Comparison of ENCODE assay signal across 1 cellular context in genomic region chr15:43081283-43081682, GRCh38.
TF ChIP-seq lines count a peak whose summit lies in the region.

No MANE protein-coding gene starts in this region.

TF ChIP-seq in HCT116, 20 proteins besides CTCF, POLR2A, EP300 and RAD21 (continued from another document):
- TF ChIP-seq, protein P1, sequence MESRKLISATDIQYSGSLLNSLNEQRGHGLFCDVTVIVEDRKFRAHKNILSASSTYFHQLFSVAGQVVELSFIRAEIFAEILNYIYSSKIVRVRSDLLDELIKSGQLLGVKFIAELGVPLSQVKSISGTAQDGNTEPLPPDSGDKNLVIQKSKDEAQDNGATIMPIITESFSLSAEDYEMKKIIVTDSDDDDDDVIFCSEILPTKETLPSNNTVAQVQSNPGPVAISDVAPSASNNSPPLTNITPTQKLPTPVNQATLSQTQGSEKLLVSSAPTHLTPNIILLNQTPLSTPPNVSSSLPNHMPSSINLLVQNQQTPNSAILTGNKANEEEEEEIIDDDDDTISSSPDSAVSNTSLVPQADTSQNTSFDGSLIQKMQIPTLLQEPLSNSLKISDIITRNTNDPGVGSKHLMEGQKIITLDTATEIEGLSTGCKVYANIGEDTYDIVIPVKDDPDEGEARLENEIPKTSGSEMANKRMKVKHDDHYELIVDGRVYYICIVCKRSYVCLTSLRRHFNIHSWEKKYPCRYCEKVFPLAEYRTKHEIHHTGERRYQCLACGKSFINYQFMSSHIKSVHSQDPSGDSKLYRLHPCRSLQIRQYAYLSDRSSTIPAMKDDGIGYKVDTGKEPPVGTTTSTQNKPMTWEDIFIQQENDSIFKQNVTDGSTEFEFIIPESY (IDR thresholded peaks at IDR 0.05; ENCODE audit: extremely low read depth, insufficient replicate concordance, low read length), result no peak
- TF ChIP-seq CBX3 (IDR thresholded peaks at IDR 0.05; ENCODE audit: low read depth) (no peak), CEBPB (IDR thresholded peaks at IDR 0.05; ENCODE audit: low read depth) (no peak), TCF7L2 (IDR thresholded peaks at IDR 0.05; ENCODE audit: borderline replicate concordance, extremely low read depth, insufficient read depth, insufficient read length) (no peak), YY1 (IDR thresholded peaks at IDR 0.05; ENCODE audit: extremely low read depth, insufficient replicate concordance, low read depth, low read length) (no peak), SIN3A (IDR thresholded peaks at IDR 0.05; ENCODE audit: low read depth) (no peak), SRF (IDR thresholded peaks at IDR 0.05; ENCODE audit: low read depth) (no peak), EZH2phosphoT487 (IDR thresholded peaks at IDR 0.05; ENCODE audit: borderline replicate concordance) (no peak)
